ENCODE assay signal across 29 cellular contexts in the genomic region with DNA sequence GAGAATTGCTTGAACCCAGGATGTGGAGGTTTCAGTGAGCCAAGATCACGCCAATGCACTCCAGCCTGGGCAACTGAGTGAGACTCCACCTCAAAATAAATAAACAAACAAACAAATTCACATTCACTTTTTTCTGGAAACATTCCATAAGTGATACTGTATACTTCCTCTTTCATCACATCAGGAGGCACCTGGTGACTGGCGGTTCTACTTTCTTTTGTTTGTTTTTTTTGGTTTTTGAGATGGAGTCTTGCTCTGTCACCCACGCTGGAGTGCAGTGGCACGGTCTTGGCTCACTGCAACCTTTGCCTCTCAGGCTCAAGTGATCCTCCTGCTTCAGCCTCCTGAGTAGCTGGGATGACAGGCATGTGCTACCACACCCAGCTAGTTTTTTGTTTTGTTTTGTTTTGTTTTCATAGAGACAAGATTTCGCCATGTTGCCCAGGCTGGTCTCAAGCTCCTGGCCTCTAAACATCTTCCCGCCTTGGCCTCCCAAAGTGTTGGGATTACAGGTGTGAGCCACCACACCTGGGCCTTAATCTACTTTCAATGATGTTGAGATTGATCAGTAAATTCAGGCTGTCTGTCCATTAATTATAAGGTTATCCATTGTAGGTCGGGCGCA. TPM values are rescaled to one million over a fixed set of nuclear protein-coding genes. Genes with fewer than 3 reads are reported as not detected.
"Had no signal": no experiment of that assay in that cellular context is flagged by ENCODE, and none has a peak within 500 bp of the region (broad histone marks: within the 10 kb centered on the region; RNA-seq: fewer than 3 reads in every experiment).

No MANE protein-coding gene starts in this region.

- DNase-seq: islet precursor cell; left ventricle myocardium inferior; midbrain; mucosa of descending colon; naive thymus-derived CD4-positive, alpha-beta T cell; ovary; stimulated activated CD4-positive, alpha-beta T cell treated with anti-CD3 and anti-CD28 coated beads, Interleukin-12 subunit alpha, Interleukin-12 subunit beta, amount 100 ng/mL, for 4 hours; stimulated activated CD4-positive, alpha-beta T cell treated with anti-CD3 and anti-CD28 coated beads, Interleukin-15, amount 100 ng/mL, for 24 hours; stimulated activated CD4-positive, alpha-beta T cell treated with anti-CD3 and anti-CD28 coated beads, Interleukin-2, amount 100 ng/mL, for 24 hours; stimulated activated CD4-positive, alpha-beta T cell treated with anti-CD3 and anti-CD28 coated beads, Interleukin-4, amount 100 ng/mL, for 1 hour; stimulated activated naive CD4-positive, alpha-beta T cell; tibial artery; uterus had no signal

- H3K79me2 ChIP-seq: hepatocyte had no signal

- H3K4me2 ChIP-seq: hepatocyte had no signal

- H3K27ac ChIP-seq: hepatocyte, left ventricle myocardium inferior, ovary, right atrium auricular region, suprapubic skin, thoracic aorta, tibial artery, uterus had no signal

- H2AFZ ChIP-seq: hepatocyte had no signal

- H3K4me1 ChIP-seq: uterus had no signal

- ATAC-seq: mucosa of descending colon; naive thymus-derived CD4-positive, alpha-beta T cell; natural killer cell treated with Interleukin-12 subunit alpha and Interleukin-12 subunit beta and Interleukin-15 and Interleukin-18, amount 100 ng/mL, for 72 hours; sciatic nerve; stimulated activated effector memory CD8-positive, alpha-beta T cell treated with anti-CD3 and anti-CD28 coated beads, Interleukin-12 subunit alpha, Interleukin-12 subunit beta, amount 100 ng/mL, for 72 hours had no signal

- H3K27me3 ChIP-seq: ovary had no signal

- H3K4me3 ChIP-seq: hepatocyte, left ventricle myocardium inferior, lung, mucosa of descending colon, ovary, right atrium auricular region, suprapubic skin, thoracic aorta, tibial artery, uterus had no signal

- H3K9me3 ChIP-seq: left ventricle myocardium inferior, mucosa of descending colon, ovary, right atrium auricular region, suprapubic skin, thoracic aorta, tibial artery, uterus had no signal

- H3K36me3 ChIP-seq: left ventricle myocardium inferior, ovary, right atrium auricular region, suprapubic skin, thoracic aorta, tibial artery, uterus had no signal

RNA-seq across cellular contexts. Expression of gene HAPLN2, which starts 10.7 kb away (rescaled TPM):
- total RNA-seq: hepatocyte; kidney epithelial cell; myocyte; naive thymus-derived CD4-positive, alpha-beta T cell; natural killer cell treated with Interleukin-12 subunit alpha and Interleukin-12 subunit beta and Interleukin-15 and Interleukin-18, amount 100 ng/mL, for 72 hours; pulmonary artery endothelial cell; renal cortical epithelial cell had no signal
- polyA plus RNA-seq: hepatocyte; naive thymus-derived CD4-positive, alpha-beta T cell had no signal

RNA-seq across cellular contexts. Expression of gene BCAN, which starts 12.0 kb away (rescaled TPM):
- total RNA-seq: naive thymus-derived CD4-positive, alpha-beta T cell; omental fat pad; progenitor cell of endocrine pancreas; pulmonary artery endothelial cell; right atrium auricular region; subcutaneous adipose tissue had no signal
- polyA plus RNA-seq: hepatocyte; naive thymus-derived CD4-positive, alpha-beta T cell; neural cell had no signal

RNA-seq across cellular contexts. Expression of gene NES, which starts 47.3 kb away (rescaled TPM):
- total RNA-seq: natural killer cell treated with Interleukin-12 subunit alpha and Interleukin-12 subunit beta and Interleukin-15 and Interleukin-18, amount 100 ng/mL, for 72 hours had no signal
- polyA plus RNA-seq: naive thymus-derived CD4-positive, alpha-beta T cell had no signal
